1 cellular context compared by ENCODE assay signal in genomic region chr22:39489094-39490068, GRCh38.
TF ChIP-seq lines count a peak whose summit lies in the region.

No MANE protein-coding gene starts in this region.

TF ChIP-seq in GM12878, 131 proteins besides CTCF, POLR2A, EP300 and RAD21:
- TF ChIP-seq PBX3 (IDR thresholded peaks at IDR 0.05; ENCODE audit: insufficient replicate concordance, low read depth, low read length) (no peak), CREM (IDR thresholded peaks at IDR 0.05; ENCODE audit: low read depth) (no peak)
- TF ChIP-seq, protein P1, sequence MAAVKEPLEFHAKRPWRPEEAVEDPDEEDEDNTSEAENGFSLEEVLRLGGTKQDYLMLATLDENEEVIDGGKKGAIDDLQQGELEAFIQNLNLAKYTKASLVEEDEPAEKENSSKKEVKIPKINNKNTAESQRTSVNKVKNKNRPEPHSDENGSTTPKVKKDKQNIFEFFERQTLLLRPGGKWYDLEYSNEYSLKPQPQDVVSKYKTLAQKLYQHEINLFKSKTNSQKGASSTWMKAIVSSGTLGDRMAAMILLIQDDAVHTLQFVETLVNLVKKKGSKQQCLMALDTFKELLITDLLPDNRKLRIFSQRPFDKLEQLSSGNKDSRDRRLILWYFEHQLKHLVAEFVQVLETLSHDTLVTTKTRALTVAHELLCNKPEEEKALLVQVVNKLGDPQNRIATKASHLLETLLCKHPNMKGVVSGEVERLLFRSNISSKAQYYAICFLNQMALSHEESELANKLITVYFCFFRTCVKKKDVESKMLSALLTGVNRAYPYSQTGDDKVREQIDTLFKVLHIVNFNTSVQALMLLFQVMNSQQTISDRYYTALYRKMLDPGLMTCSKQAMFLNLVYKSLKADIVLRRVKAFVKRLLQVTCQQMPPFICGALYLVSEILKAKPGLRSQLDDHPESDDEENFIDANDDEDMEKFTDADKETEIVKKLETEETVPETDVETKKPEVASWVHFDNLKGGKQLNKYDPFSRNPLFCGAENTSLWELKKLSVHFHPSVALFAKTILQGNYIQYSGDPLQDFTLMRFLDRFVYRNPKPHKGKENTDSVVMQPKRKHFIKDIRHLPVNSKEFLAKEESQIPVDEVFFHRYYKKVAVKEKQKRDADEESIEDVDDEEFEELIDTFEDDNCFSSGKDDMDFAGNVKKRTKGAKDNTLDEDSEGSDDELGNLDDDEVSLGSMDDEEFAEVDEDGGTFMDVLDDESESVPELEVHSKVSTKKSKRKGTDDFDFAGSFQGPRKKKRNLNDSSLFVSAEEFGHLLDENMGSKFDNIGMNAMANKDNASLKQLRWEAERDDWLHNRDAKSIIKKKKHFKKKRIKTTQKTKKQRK (IDR thresholded peaks at IDR 0.05; ENCODE audit: low read depth, low read length), result no peak
TF ChIP-seq in GM12878: peak in this region for 0.
